In the genomic region with DNA sequence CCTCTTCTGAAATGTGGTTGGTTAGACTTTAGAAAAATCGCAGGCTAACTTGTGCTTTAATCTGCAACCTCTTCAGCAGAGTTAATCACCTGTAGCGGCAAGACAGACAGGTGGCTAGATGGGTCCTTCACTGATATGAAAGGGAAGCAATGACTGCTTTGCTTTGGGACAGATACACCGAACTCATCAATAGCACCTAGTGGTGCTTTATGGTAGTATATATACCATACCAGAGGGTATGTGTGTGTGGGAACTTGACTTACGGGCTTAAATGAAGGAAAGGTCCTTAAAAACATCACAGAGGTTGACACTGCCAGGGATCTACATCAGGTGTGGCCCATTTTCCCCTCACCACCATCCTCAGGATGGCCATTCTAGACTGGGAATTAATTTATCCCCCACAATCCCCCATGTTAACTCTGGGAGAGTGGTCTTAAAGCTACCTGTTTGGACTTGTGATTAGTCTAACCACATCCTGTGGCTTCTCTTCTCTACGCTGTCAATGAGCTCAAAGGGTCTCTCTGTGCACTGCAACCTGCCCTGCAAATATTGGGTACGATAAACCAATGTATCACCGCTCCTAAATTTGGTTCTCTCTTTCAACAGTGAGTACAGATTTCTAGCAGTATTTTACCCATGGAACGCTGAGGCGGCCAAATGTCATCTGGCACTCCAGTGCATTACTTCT, we compare ENCODE assay signal across 15 cellular contexts.
"Had no signal": no experiment of that assay in that cellular context is flagged by ENCODE, and none has a peak within 500 bp of the region (broad histone marks: within the 10 kb centered on the region; RNA-seq: fewer than 3 reads in every experiment).

No MANE protein-coding gene starts in this region.

- H3K27ac Mint-ChIP-seq: activated naive CD4-positive, alpha-beta T cell treated with anti-CD3 and anti-CD28 coated beads, Interleukin-2, amount 50 U/mL, for 72 hours; dendritic cell treated with granulocyte-macrophage colony-stimulating factor and Interleukin-4, amounts not matched to agents 40 ng/mL and 50 ng/mL, for 4 days; immature natural killer cell; mesothelial cell of epicardium had no signal

- H3K9me3 Mint-ChIP-seq: central memory CD8-positive, alpha-beta T cell; dendritic cell treated with granulocyte-macrophage colony-stimulating factor and Interleukin-4, amounts not matched to agents 40 ng/mL and 50 ng/mL, for 4 days; immature natural killer cell; mesothelial cell of epicardium had no signal

- H3K4me3 ChIP-seq: body of pancreas, lower lobe of right lung, thyroid gland, vagina had no signal

- H3K27me3 Mint-ChIP-seq: central memory CD8-positive, alpha-beta T cell; dendritic cell treated with granulocyte-macrophage colony-stimulating factor and Interleukin-4, amounts not matched to agents 40 ng/mL and 50 ng/mL, for 4 days had no signal

- H2AFZ ChIP-seq: parathyroid adenoma had no signal

- ATAC-seq: activated naive CD4-positive, alpha-beta T cell treated with anti-CD3 and anti-CD28 coated beads, Interleukin-2, amount 50 U/mL, for 72 hours; body of pancreas; lower lobe of right lung had no signal

- DNase-seq: activated CD4-positive, alpha-beta T cell treated with anti-CD3 and anti-CD28 coated beads, Interleukin-2, amount 50 U/mL, for 4 hours; activated effector memory CD4-positive, alpha-beta T cell treated with Interleukin-2 at 50 U/mL for 16 hours; activated T-cell treated with anti-CD3 and anti-CD28 coated beads, Interleukin-2, amount 50 U/mL, for 1 hour; amniotic stem cell; body of pancreas; immature natural killer cell; lower lobe of right lung; stimulated activated CD4-positive, alpha-beta T cell treated with anti-CD3 and anti-CD28 coated beads, Interleukin-4, amount 100 ng/mL, for 4 hours; thyroid gland had no signal

- H3K79me2 ChIP-seq: parathyroid adenoma had no signal

- H3K9me3 ChIP-seq: body of pancreas, lower lobe of right lung, thyroid gland, vagina had no signal

- H3K4me3 Mint-ChIP-seq: central memory CD8-positive, alpha-beta T cell; dendritic cell treated with granulocyte-macrophage colony-stimulating factor and Interleukin-4, amounts not matched to agents 40 ng/mL and 50 ng/mL, for 4 days; immature natural killer cell; mesothelial cell of epicardium had no signal

- H3K27me3 ChIP-seq: body of pancreas, thyroid gland, vagina had no signal

- H3K9ac ChIP-seq: parathyroid adenoma had no signal

- H3K36me3 Mint-ChIP-seq: activated naive CD4-positive, alpha-beta T cell treated with anti-CD3 and anti-CD28 coated beads, Interleukin-2, amount 50 U/mL, for 72 hours had no signal

- H3K4me1 ChIP-seq: parathyroid adenoma, thyroid gland, vagina had no signal

- H3K27ac ChIP-seq: body of pancreas, lower lobe of right lung, parathyroid adenoma, thyroid gland, vagina had no signal
